ENCODE assay signal across 1 cellular context in the genomic region with DNA sequence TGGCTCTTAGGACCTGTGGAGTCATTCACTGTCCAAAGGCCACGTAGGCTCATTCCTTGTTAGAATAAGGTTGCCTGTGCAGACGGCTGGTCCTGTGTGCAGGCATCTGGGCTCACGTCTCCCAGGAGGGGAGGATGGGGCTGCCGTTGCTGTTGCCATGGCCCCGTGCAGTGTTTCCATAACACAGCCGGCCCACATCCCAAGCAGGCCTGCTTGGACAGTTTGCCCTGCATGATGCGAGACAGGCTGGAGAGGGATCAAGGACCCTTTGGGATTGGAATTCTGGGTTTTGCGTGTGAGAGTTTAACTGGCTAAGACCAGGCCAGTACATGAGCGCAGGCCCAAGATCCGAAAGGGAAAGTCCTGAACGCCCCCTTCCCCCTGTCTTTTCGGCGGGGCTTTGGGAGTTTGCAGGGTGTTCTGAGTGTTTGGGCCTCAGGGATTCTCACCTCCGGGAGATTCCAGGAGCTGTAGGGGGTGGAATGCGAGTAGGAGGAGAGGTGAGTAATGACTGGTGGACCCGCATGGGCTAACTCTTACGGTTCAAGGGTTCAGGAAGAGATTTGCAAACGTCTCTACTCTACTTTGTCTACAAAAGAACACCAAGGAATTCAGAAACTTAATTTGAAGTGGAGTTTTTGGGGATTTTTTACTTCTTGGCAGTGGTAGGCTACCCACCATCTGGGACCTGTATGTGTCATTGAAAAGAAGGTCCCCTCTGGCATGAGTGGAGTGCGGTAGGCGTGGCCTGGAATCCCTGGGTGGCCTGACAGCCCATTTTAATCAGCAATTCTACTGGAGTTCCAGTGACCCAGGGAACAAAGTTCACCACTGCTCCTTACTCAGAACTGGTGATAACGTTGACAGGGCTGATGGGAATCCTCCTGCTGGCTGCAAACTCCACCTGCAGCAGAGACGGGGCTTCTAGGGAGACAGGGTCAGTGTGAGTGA.
TF ChIP-seq lines count a peak whose summit lies in the region.

No MANE protein-coding gene starts in this region.

TF ChIP-seq in HepG2, 621 proteins besides CTCF, POLR2A, EP300 and RAD21 (continued from another document and continues in another):
- TF ChIP-seq, protein P1, sequence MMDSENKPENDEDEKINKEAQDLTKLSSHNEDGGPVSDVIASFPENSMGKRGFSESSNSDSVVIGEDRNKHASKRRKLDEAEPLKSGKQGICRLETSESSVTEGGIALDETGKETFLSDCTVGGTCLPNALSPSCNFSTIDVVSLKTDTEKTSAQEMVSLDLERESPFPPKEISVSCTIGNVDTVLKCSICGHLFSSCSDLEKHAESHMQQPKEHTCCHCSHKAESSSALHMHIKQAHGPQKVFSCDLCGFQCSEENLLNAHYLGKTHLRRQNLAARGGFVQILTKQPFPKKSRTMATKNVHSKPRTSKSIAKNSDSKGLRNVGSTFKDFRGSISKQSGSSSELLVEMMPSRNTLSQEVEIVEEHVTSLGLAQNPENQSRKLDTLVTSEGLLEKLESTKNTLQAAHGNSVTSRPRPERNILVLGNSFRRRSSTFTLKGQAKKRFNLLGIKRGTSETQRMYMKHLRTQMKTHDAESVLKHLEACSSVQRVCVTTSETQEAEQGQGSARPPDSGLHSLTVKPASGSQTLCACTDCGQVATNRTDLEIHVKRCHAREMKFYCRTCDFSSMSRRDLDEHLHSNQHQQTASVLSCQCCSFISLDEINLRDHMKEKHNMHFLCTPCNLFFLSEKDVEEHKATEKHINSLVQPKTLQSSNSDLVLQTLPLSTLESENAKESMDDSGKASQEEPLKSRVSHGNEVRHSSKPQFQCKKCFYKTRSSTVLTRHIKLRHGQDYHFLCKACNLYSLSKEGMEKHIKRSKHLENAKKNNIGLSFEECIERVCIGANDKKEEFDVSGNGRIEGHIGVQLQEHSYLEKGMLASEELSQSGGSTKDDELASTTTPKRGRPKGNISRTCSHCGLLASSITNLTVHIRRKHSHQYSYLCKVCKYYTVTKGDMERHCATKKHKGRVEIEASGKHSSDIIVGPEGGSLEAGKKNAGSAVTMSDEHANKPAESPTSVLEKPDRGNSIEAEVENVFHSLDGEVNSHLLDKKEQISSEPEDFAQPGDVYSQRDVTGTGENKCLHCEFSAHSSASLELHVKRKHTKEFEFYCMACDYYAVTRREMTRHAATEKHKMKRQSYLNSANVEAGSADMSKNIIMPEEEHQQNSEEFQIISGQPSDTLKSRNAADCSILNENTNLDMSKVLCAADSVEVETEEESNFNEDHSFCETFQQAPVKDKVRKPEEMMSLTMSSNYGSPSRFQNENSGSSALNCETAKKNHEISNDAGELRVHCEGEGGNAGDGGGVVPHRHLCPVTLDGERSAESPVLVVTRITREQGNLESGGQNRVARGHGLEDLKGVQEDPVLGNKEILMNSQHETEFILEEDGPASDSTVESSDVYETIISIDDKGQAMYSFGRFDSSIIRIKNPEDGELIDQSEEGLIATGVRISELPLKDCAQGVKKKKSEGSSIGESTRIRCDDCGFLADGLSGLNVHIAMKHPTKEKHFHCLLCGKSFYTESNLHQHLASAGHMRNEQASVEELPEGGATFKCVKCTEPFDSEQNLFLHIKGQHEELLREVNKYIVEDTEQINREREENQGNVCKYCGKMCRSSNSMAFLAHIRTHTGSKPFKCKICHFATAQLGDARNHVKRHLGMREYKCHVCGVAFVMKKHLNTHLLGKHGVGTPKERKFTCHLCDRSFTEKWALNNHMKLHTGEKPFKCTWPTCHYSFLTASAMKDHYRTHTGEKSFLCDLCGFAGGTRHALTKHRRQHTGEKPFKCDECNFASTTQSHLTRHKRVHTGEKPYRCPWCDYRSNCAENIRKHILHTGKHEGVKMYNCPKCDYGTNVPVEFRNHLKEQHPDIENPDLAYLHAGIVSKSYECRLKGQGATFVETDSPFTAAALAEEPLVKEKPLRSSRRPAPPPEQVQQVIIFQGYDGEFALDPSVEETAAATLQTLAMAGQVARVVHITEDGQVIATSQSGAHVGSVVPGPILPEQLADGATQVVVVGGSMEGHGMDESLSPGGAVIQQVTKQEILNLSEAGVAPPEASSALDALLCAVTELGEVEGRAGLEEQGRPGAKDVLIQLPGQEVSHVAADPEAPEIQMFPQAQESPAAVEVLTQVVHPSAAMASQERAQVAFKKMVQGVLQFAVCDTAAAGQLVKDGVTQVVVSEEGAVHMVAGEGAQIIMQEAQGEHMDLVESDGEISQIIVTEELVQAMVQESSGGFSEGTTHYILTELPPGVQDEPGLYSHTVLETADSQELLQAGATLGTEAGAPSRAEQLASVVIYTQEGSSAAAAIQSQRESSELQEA (CRISPR knock-in tag; IDR thresholded peaks at IDR 0.05; ENCODE audit: not compliant biosample characterization) = no peak
- no peak for TF ChIP-seq ZNF33B (CRISPR knock-in tag; IDR thresholded peaks at IDR 0.05)
- TF ChIP-seq ZNF256 (CRISPR knock-in tag; conservative IDR thresholded peaks at IDR 0.05) = no peak
- no peak for TF ChIP-seq ZNF382 (CRISPR knock-in tag; IDR thresholded peaks at IDR 0.05; ENCODE audit: borderline replicate concordance)
- no peak for TF ChIP-seq SSRP1 (CRISPR knock-in tag; IDR thresholded peaks at IDR 0.05)
- TF ChIP-seq, protein P2, sequence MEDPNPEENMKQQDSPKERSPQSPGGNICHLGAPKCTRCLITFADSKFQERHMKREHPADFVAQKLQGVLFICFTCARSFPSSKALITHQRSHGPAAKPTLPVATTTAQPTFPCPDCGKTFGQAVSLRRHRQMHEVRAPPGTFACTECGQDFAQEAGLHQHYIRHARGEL (CRISPR knock-in tag; IDR thresholded peaks at IDR 0.05) = no peak
- peak; percentile 55 for TF ChIP-seq ZNF143 (CRISPR knock-in tag; IDR thresholded peaks at IDR 0.05)
- no peak for TF ChIP-seq ZNF724P (CRISPR knock-in tag; IDR thresholded peaks at IDR 0.05; ENCODE audit: borderline replicate concordance)
- TF ChIP-seq, protein P3, sequence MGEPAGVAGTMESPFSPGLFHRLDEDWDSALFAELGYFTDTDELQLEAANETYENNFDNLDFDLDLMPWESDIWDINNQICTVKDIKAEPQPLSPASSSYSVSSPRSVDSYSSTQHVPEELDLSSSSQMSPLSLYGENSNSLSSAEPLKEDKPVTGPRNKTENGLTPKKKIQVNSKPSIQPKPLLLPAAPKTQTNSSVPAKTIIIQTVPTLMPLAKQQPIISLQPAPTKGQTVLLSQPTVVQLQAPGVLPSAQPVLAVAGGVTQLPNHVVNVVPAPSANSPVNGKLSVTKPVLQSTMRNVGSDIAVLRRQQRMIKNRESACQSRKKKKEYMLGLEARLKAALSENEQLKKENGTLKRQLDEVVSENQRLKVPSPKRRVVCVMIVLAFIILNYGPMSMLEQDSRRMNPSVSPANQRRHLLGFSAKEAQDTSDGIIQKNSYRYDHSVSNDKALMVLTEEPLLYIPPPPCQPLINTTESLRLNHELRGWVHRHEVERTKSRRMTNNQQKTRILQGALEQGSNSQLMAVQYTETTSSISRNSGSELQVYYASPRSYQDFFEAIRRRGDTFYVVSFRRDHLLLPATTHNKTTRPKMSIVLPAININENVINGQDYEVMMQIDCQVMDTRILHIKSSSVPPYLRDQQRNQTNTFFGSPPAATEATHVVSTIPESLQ (CRISPR knock-in tag; conservative IDR thresholded peaks at IDR 0.05) = no peak
- TF ChIP-seq SIN3A (IDR thresholded peaks at IDR 0.05; ENCODE audit: borderline replicate concordance, low read depth, low read length) = peak; percentile 55; the same call in 1 of the 2 replicates
- TF ChIP-seq MAFF (IDR thresholded peaks at IDR 0.05; ENCODE audit: low read depth, low read length) = 0 out of 2 replicates have a peak, but pooled peaks have one; percentile 21
- TF ChIP-seq SRY (CRISPR knock-in tag; IDR thresholded peaks at IDR 0.05) = no peak
- TF ChIP-seq U2AF2 (IDR thresholded peaks at IDR 0.05; ENCODE audit: low read depth, low read length) = no peak
- TF ChIP-seq ZNF34 (CRISPR knock-in tag; IDR thresholded peaks at IDR 0.05; ENCODE audit: borderline replicate concordance) = no peak
- TF ChIP-seq AGO2 (optimal IDR thresholded peaks at IDR 0.05; ENCODE audit: low read depth, low read length) = no peak
- TF ChIP-seq HMG20B (CRISPR knock-in tag; conservative IDR thresholded peaks at IDR 0.05) = no peak
- no peak for TF ChIP-seq ZNF672 (CRISPR knock-in tag; IDR thresholded peaks at IDR 0.05)
- no peak for TF ChIP-seq HIVEP1 (CRISPR knock-in tag; IDR thresholded peaks at IDR 0.05)
- TF ChIP-seq PAWR (CRISPR knock-in tag; IDR thresholded peaks at IDR 0.05; ENCODE audit: borderline replicate concordance) = no peak
- TF ChIP-seq, protein P4, sequence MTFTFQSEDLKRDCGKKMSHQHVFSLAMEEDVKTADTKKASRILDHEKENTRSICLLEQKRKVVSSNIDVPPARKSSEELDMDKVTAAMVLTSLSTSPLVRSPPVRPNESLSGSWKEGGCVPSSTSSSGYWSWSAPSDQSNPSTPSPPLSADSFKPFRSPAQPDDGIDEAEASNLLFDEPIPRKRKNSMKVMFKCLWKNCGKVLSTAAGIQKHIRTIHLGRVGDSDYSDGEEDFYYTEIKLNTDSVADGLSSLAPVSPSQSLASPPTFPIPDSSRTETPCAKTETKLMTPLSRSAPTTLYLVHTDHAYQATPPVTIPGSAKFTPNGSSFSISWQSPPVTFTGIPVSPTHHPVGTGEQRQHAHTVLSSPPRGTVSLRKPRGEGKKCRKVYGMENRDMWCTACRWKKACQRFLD (CRISPR knock-in tag; IDR thresholded peaks at IDR 0.05; ENCODE audit: borderline replicate concordance) = no peak
- TF ChIP-seq ZNF660 (CRISPR knock-in tag; IDR thresholded peaks at IDR 0.05; ENCODE audit: borderline replicate concordance, low read depth) = no peak
- no peak for TF ChIP-seq ZNF678 (CRISPR knock-in tag; IDR thresholded peaks at IDR 0.05)
- no peak for TF ChIP-seq SATB2 (CRISPR knock-in tag; IDR thresholded peaks at IDR 0.05)
- TF ChIP-seq ZMAT3 (CRISPR knock-in tag; conservative IDR thresholded peaks at IDR 0.05) = 0 out of 2 replicates have a peak, but pooled peaks have one; percentile 27
- TF ChIP-seq, protein P5, sequence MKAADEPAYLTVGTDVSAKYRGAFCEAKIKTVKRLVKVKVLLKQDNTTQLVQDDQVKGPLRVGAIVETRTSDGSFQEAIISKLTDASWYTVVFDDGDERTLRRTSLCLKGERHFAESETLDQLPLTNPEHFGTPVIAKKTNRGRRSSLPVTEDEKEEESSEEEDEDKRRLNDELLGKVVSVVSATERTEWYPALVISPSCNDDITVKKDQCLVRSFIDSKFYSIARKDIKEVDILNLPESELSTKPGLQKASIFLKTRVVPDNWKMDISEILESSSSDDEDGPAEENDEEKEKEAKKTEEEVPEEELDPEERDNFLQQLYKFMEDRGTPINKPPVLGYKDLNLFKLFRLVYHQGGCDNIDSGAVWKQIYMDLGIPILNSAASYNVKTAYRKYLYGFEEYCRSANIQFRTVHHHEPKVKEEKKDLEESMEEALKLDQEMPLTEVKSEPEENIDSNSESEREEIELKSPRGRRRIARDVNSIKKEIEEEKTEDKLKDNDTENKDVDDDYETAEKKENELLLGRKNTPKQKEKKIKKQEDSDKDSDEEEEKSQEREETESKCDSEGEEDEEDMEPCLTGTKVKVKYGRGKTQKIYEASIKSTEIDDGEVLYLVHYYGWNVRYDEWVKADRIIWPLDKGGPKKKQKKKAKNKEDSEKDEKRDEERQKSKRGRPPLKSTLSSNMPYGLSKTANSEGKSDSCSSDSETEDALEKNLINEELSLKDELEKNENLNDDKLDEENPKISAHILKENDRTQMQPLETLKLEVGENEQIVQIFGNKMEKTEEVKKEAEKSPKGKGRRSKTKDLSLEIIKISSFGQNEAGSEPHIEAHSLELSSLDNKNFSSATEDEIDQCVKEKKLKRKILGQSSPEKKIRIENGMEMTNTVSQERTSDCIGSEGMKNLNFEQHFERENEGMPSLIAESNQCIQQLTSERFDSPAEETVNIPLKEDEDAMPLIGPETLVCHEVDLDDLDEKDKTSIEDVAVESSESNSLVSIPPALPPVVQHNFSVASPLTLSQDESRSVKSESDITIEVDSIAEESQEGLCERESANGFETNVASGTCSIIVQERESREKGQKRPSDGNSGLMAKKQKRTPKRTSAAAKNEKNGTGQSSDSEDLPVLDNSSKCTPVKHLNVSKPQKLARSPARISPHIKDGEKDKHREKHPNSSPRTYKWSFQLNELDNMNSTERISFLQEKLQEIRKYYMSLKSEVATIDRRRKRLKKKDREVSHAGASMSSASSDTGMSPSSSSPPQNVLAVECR (CRISPR knock-in tag; IDR thresholded peaks at IDR 0.05; ENCODE audit: borderline replicate concordance) = peak; percentile 14; the same call in 1 of the 2 replicates
- TF ChIP-seq, protein P6, sequence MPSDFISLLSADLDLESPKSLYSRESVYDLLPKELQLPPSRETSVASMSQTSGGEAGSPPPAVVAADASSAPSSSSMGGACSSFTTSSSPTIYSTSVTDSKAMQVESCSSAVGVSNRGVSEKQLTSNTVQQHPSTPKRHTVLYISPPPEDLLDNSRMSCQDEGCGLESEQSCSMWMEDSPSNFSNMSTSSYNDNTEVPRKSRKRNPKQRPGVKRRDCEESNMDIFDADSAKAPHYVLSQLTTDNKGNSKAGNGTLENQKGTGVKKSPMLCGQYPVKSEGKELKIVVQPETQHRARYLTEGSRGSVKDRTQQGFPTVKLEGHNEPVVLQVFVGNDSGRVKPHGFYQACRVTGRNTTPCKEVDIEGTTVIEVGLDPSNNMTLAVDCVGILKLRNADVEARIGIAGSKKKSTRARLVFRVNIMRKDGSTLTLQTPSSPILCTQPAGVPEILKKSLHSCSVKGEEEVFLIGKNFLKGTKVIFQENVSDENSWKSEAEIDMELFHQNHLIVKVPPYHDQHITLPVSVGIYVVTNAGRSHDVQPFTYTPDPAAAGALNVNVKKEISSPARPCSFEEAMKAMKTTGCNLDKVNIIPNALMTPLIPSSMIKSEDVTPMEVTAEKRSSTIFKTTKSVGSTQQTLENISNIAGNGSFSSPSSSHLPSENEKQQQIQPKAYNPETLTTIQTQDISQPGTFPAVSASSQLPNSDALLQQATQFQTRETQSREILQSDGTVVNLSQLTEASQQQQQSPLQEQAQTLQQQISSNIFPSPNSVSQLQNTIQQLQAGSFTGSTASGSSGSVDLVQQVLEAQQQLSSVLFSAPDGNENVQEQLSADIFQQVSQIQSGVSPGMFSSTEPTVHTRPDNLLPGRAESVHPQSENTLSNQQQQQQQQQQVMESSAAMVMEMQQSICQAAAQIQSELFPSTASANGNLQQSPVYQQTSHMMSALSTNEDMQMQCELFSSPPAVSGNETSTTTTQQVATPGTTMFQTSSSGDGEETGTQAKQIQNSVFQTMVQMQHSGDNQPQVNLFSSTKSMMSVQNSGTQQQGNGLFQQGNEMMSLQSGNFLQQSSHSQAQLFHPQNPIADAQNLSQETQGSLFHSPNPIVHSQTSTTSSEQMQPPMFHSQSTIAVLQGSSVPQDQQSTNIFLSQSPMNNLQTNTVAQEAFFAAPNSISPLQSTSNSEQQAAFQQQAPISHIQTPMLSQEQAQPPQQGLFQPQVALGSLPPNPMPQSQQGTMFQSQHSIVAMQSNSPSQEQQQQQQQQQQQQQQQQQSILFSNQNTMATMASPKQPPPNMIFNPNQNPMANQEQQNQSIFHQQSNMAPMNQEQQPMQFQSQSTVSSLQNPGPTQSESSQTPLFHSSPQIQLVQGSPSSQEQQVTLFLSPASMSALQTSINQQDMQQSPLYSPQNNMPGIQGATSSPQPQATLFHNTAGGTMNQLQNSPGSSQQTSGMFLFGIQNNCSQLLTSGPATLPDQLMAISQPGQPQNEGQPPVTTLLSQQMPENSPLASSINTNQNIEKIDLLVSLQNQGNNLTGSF (CRISPR knock-in tag; IDR thresholded peaks at IDR 0.05) = no peak
- no peak for TF ChIP-seq ZNF549 (CRISPR knock-in tag; IDR thresholded peaks at IDR 0.05)
- TF ChIP-seq, protein P7, sequence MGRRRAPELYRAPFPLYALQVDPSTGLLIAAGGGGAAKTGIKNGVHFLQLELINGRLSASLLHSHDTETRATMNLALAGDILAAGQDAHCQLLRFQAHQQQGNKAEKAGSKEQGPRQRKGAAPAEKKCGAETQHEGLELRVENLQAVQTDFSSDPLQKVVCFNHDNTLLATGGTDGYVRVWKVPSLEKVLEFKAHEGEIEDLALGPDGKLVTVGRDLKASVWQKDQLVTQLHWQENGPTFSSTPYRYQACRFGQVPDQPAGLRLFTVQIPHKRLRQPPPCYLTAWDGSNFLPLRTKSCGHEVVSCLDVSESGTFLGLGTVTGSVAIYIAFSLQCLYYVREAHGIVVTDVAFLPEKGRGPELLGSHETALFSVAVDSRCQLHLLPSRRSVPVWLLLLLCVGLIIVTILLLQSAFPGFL (CRISPR knock-in tag; IDR thresholded peaks at IDR 0.05) = no peak
- no peak for TF ChIP-seq SRSF4 (IDR thresholded peaks at IDR 0.05; ENCODE audit: low read depth, low read length, poor library complexity, severe bottlenecking)
